ENCODE assay signal across 24 cellular contexts in the genomic region with DNA sequence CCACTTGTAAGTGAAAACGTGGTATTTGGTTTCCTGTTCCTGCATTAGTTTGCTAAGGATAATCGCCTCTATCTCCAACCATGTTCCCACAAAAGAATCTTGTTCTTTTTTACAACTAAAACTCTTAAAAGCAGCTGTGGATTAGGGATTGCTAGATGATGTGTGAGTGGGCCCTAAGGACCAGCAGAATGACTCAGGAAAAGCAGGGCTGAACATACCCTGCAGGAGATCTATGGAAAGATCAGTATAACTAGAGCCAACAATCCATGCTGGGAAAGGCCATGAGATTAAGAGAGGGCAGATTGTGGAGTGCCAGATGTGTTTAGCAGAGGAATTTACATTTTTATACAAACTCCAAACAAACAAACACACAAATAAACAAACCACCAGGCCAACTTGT.
DNase-seq lines count a peak whose midpoint lies in the region; ATAC-seq, FAIRE-seq and TF ChIP-seq lines count a peak whose summit lies in the region.
"Had no signal": no experiment of that assay in that cellular context is flagged by ENCODE, and none has a peak within 500 bp of the region (broad histone marks: within the 10 kb centered on the region; RNA-seq: fewer than 3 reads in every experiment).

No MANE protein-coding gene starts in this region.

- H3K27ac Mint-ChIP-seq in nephron progenitor cell (peak overlapping the region; percentile 31), T-helper 17 cell (no peak overlapping the region)
- H3K27ac Mint-ChIP-seq: B cell; CD8-positive, alpha-beta T cell had no signal

- H3K4me3 ChIP-seq in bronchial epithelial cell (ENCODE audit: low read depth, low read length) (no peak overlapping the region), fibroblast of mammary gland (ENCODE audit: control insufficient read depth, low read depth, low read length) (no peak overlapping the region)
- H3K4me3 ChIP-seq: GM12878, SJCRH30 had no signal

- ATAC-seq in GM21367 (IDR thresholded peaks at IDR 0.05; ENCODE audit: unreplicated experiment) (no peak), T-helper 17 cell (no peak)
- ATAC-seq: CD8-positive, alpha-beta T cell; GM12878; HCT116; SK-N-SH treated with all-trans-retinoic acid at 6 μM for 48 hours had no signal

- H3K4me1 Mint-ChIP-seq in nephron progenitor cell (peaks cover 16% of the 10 kb centered on the region), T-helper 17 cell (peaks cover 2% of the 10 kb centered on the region)

- no peaks in the 10 kb centered on the region for H3K27me3 ChIP-seq in bronchial epithelial cell (ENCODE audit: control insufficient read depth, insufficient read depth, low read length)
- H3K27me3 ChIP-seq: SJCRH30 had no signal

- no peak overlapping the region for H3K4me3 Mint-ChIP-seq in nephron progenitor cell
- H3K4me3 Mint-ChIP-seq in T-helper 17 cell, result no peak overlapping the region
- H3K4me3 Mint-ChIP-seq: B cell; CD8-positive, alpha-beta T cell had no signal

- H3K36me3 Mint-ChIP-seq in nephron progenitor cell (ENCODE audit: low read depth) (no peaks in the 10 kb centered on the region), T-helper 17 cell (ENCODE audit: low read depth) (no peaks in the 10 kb centered on the region)
- H3K36me3 Mint-ChIP-seq: CD8-positive, alpha-beta T cell had no signal

- H3K27me3 Mint-ChIP-seq in nephron progenitor cell (ENCODE audit: low read depth, poor library complexity), result peaks cover 7% of the 10 kb centered on the region
- peaks cover 8% of the 10 kb centered on the region for H3K27me3 Mint-ChIP-seq in T-helper 17 cell
- H3K27me3 Mint-ChIP-seq: B cell had no signal

- TF ChIP-seq CTCF in bronchial epithelial cell (IDR thresholded peaks at IDR 0.05; ENCODE audit: insufficient read depth, low read length, severe bottlenecking), result no peak
- TF ChIP-seq CTCF in fibroblast of mammary gland (conservative IDR thresholded peaks at IDR 0.05; ENCODE audit: control insufficient read depth, insufficient read depth, low read depth, low read length), result no peak
- no peak for TF ChIP-seq CTCF in nephron progenitor cell (IDR thresholded peaks at IDR 0.05)

- DNase-seq in bronchial epithelial cell (ENCODE audit: low read depth), result peak; percentile 49
- DNase-seq in fibroblast of mammary gland (ENCODE audit: low read depth), result peak; percentile 48
- DNase-seq in nephron progenitor cell, result no peak
- no peak for DNase-seq in activated effector memory CD4-positive, alpha-beta T cell treated with Interleukin-2 at 50 U/mL for 16 hours
- no peak for DNase-seq in T-helper 17 cell
- no peak for DNase-seq in DMS53 treated with DMSO at 0.1 percent for 48 hours (lab: John Stamatoyannopoulos, UW; ENCODE audit: unreplicated experiment)
- DNase-seq: Caco-2; CD8-positive, alpha-beta T cell; DMS79; EL; GDM1; NCI-H1092 treated with DMSO at 0.1 percent for 48 hours; NCI-H1436; NCI-H187; NCI-H2081 treated with DMSO at 0.1 percent for 48 hours; NCI-H524; NCI-H774; SJCRH30 had no signal

- FAIRE-seq in bronchial epithelial cell (lab: Jason Lieb, UNC), result no peak
- FAIRE-seq: GM12878, RCC 7860 had no signal

- H3K36me3 ChIP-seq in bronchial epithelial cell (ENCODE audit: control insufficient read depth, insufficient read depth, low read length), result no peaks in the 10 kb centered on the region
- H3K36me3 ChIP-seq: SJCRH30 had no signal

- peaks cover 9% of the 10 kb centered on the region for H3K9me3 Mint-ChIP-seq in nephron progenitor cell
- H3K9me3 Mint-ChIP-seq: CD8-positive, alpha-beta T cell had no signal

- H3K9me3 ChIP-seq in T-helper 17 cell (ENCODE audit: control insufficient read depth, low read length, poor library complexity, severe bottlenecking), result no peaks in the 10 kb centered on the region
- H3K9me3 ChIP-seq: Caco-2, SJCRH30 had no signal

Comparison
In these comparisons a context has a peak if more than half of its experiments do, and no peak if none do; other contexts are left out.
1. DNase-seq: peak in bronchial epithelial cell (single experiment) and fibroblast of mammary gland (single experiment); none in nephron progenitor cell (single experiment), activated effector memory CD4-positive, alpha-beta T cell treated with Interleukin-2 at 50 U/mL for 16 hours (single experiment), T-helper 17 cell (0 of 3) and DMS53 treated with DMSO at 0.1 percent for 48 hours (single experiment).